ENCODE assay signal across 12 cellular contexts in the genomic region with DNA sequence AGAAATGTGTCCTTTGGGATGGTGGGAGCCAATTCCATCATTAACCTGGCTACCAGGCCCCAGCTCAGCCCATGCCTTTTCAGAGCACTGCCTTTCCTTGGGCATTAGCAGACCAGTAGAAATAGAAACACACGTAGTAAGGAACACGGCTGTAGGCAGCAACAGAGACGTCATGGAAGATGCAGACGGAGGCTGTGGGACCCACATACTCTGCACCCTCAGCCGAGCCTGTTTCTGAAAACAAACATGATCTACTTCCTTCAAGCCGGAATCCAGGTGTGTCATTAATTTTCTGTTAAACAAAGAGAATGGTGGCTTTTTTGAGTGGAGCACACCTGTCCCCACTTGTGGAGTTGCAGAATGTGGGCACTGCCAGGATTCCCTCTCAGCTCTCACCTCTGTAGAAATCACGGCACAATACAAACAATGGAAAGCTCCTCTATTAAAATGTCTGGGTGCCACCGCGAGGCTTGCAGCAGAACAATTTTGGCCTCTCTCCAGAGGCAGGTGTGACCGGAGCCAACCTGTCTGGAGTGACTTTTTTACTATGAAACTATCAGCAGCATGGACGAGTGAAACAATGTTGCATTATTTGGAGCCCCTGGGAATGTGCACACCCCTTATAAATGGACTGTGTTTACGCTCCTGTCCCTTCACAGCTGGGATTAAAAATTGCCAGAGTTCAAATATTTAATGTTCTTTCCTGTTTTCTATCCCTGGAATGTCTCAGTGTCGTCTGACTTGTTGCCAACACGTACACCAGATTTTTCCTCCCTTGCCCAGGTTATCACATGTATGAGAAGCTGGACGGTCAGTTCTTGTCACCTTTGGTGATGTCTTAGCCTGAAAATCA. TPM values are rescaled to one million over a fixed set of nuclear protein-coding genes. Genes with fewer than 3 reads are reported as not detected.
DNase-seq lines count a peak whose midpoint lies in the region; ATAC-seq lines count a peak whose summit lies in the region.
"Had no signal": no experiment of that assay in that cellular context is flagged by ENCODE, and none has a peak within 500 bp of the region (broad histone marks: within the 10 kb centered on the region; RNA-seq: fewer than 3 reads in every experiment).

No MANE protein-coding gene starts in this region.

- H3K9me3 Mint-ChIP-seq in activated naive CD4-positive, alpha-beta T cell treated with anti-CD3 and anti-CD28 coated beads, Interleukin-2, amount 50 U/mL, for 72 hours = no peaks in the 10 kb centered on the region

- intact Hi-C loops in left colon (cut with DNase I, micrococcal nuclease) = no loop called here
- intact Hi-C loops in left ventricle myocardium superior (cut with micrococcal nuclease) = no loop called here

- peak; percentile 11 for DNase-seq in NCI-H1694 (lab: John Stamatoyannopoulos, UW)
- DNase-seq in NCI-H1694 treated with DMSO at 0.1 percent for 48 hours (lab: John Stamatoyannopoulos, UW) = no peak
- DNase-seq in NCI-H748 treated with DMSO at 0.1 percent for 48 hours (lab: John Stamatoyannopoulos, UW) = peak; percentile 87
- peak; percentile 45 to 57 for DNase-seq in left colon
- no peak for DNase-seq in left ventricle myocardium superior
- no peak for DNase-seq in DMS114 treated with DMSO at 0.1 percent for 48 hours (lab: John Stamatoyannopoulos, UW; ENCODE audit: unreplicated experiment)
- DNase-seq in activated naive CD4-positive, alpha-beta T cell treated with anti-CD3 and anti-CD28 coated beads, Interleukin-2, amount 50 U/mL, for 72 hours (ENCODE audit: low spot score in 2 of 2) = no peak
- DNase-seq: 8988T; activated CD4-positive, alpha-beta T cell treated with anti-CD3 and anti-CD28 coated beads for 48 hours; naive thymus-derived CD4-positive, alpha-beta T cell had no signal

- ATAC-seq in left colon (peak; percentile 97), left ventricle myocardium superior (no peak), GM21717 (IDR thresholded peaks at IDR 0.05; ENCODE audit: unreplicated experiment) (no peak)
- no peak for ATAC-seq in activated naive CD4-positive, alpha-beta T cell treated with anti-CD3 and anti-CD28 coated beads, Interleukin-2, amount 50 U/mL, for 72 hours
- ATAC-seq: naive thymus-derived CD4-positive, alpha-beta T cell had no signal

- H3K27ac Mint-ChIP-seq in activated naive CD4-positive, alpha-beta T cell treated with anti-CD3 and anti-CD28 coated beads, Interleukin-2, amount 50 U/mL, for 72 hours = no peak overlapping the region

- H3K36me3 Mint-ChIP-seq in activated naive CD4-positive, alpha-beta T cell treated with anti-CD3 and anti-CD28 coated beads, Interleukin-2, amount 50 U/mL, for 72 hours = no peaks in the 10 kb centered on the region

RNA-seq across cellular contexts. Expression of gene SPP2, which starts 31.7 kb away (rescaled TPM):
- total RNA-seq in left colon = not detected
- total RNA-seq in left ventricle myocardium superior = not detected
- not detected for total RNA-seq in activated naive CD4-positive, alpha-beta T cell treated with anti-CD3 and anti-CD28 coated beads, Interleukin-2, amount 50 U/mL, for 72 hours
- total RNA-seq: naive thymus-derived CD4-positive, alpha-beta T cell; thoracic aorta had no signal

Comparison
In these comparisons a context has a peak if more than half of its experiments do, and no peak if none do; other contexts are left out.
1. DNase-seq: peak in NCI-H1694 (single experiment), NCI-H748 treated with DMSO at 0.1 percent for 48 hours (single experiment) and left colon (2 of 2); none in NCI-H1694 treated with DMSO at 0.1 percent for 48 hours (single experiment), left ventricle myocardium superior (single experiment), DMS114 treated with DMSO at 0.1 percent for 48 hours (single experiment) and activated naive CD4-positive, alpha-beta T cell treated with anti-CD3 and anti-CD28 coated beads, Interleukin-2, amount 50 U/mL, for 72 hours (0 of 2).